10 cellular contexts compared by ENCODE assay signal in the genomic region with DNA sequence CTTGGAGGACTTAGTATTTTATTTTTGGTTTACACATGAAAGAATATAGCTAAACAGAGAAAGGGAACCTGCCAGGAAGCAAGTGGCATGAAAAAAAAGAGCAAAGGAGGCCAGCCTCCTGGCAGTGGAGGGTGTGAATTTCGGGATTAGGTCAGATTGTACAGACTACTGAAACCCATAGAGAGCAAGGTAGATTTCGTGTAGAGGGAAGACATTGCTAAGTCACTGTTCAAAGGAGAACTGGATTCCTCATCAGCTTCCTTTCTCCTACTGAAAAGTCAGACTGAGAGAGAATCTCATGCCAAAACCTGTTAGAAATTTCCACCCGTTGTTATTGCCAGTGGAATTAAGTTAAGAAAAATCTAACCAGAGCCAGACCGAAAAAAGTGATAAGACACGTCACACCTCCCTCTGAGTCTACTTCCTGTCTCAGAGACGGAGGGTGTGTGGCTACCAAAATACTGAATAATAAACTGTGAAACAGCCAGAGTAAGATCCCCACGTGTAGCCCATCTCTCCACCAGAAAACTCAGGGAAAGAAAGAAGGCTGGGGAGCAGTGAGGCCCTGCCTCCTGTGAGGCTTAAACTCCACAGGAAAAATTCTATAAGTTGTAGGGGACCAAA.
DNase-seq lines count a peak whose midpoint lies in the region; ATAC-seq and TF ChIP-seq lines count a peak whose summit lies in the region.
"Had no signal": no experiment of that assay in that cellular context is flagged by ENCODE, and none has a peak within 500 bp of the region (broad histone marks: within the 10 kb centered on the region; RNA-seq: fewer than 3 reads in every experiment).

No MANE protein-coding gene starts in this region.

- H2BK20ac ChIP-seq in IMR-90 (ENCODE audit: low read depth, low read length), result no peak overlapping the region

- WGBS in IMR-90 (ENCODE audit: extremely low coverage in 2 of 2, insufficient read length in 1 of 2), 2 experiments, result no CpG with 5 or more reads among the region's 7 CpGs
- 78% methylated on average over 7 of the region's 7 CpGs for WGBS in mesenchymal stem cell

- H3K36me3 Mint-ChIP-seq in activated T-cell treated with anti-CD3 and anti-CD28 coated beads, Interleukin-2, amount 50 U/mL, for 72 hours (ENCODE audit: insufficient read depth in 2 of 2), result no peaks in the 10 kb centered on the region

- H3K9me3 ChIP-seq in IMR-90 (ENCODE audit: control insufficient read depth, insufficient read depth, low read length), result no peaks in the 10 kb centered on the region
- no peaks in the 10 kb centered on the region for H3K9me3 ChIP-seq in mesenchymal stem cell (ENCODE audit: control insufficient read depth, low read length)

- H3K27me3 Mint-ChIP-seq in activated T-cell treated with anti-CD3 and anti-CD28 coated beads, Interleukin-2, amount 50 U/mL, for 72 hours (ENCODE audit: low read depth), result no peaks in the 10 kb centered on the region

- intact Hi-C loops in IMR-90 (cut with micrococcal nuclease), result loop anchor here (2.0 kb wide), 1 partner anchor 74 kb away; no protein-coding TSS in a partner anchor

- H3K9ac ChIP-seq in IMR-90 (ENCODE audit: low read depth, low read length), result no peak overlapping the region; the same call in 1 of the 2 replicates
- peak overlapping the region; percentile 43 for H3K9ac ChIP-seq in mesenchymal stem cell (ENCODE audit: low read length)

- BruUV-seq in IMR-90 (replicated peaks; lab: Mats Ljungman, UMichigan), result no TSS peak

- CTCF ChIA-PET in IMR-90 (lab: Yijun Ruan, JAX), result no interaction called here

- H3K56ac ChIP-seq in IMR-90 (ENCODE audit: extremely low read depth, insufficient read depth, low read length), result 0 out of 2 replicates have a peak overlapping the region, but pooled peaks have one; percentile 0

- no peak overlapping the region for H3K23ac ChIP-seq in IMR-90 (ENCODE audit: low read depth, low read length)
- H3K23ac ChIP-seq in mesenchymal stem cell (ENCODE audit: low read length in 2 of 2), result no peak overlapping the region

- H3K4me1 Mint-ChIP-seq in activated T-cell treated with anti-CD3 and anti-CD28 coated beads, Interleukin-2, amount 50 U/mL, for 72 hours (ENCODE audit: low read depth), result peaks cover 15% of the 10 kb centered on the region

- H3K4ac ChIP-seq in IMR-90 (ENCODE audit: low read depth, low read length) (0 out of 2 replicates have a peak overlapping the region, but pooled peaks have one; percentile 12), mesenchymal stem cell (ENCODE audit: low read depth in 1 of 2, low read length in 2 of 2) (no peak overlapping the region)

- H2AFZ ChIP-seq in IMR-90 (replicated peaks; ENCODE audit: low read length, poor library complexity) (peak overlapping the region; percentile 70), mesenchymal stem cell (ENCODE audit: low read depth, low read length) (no peak overlapping the region)

- POLR2A ChIA-PET in IMR-90 (lab: Charles Lee; ENCODE audit: unreplicated experiment), result no interaction called here

- H4K91ac ChIP-seq in IMR-90 (ENCODE audit: insufficient read depth, low read depth, low read length) (peak overlapping the region; percentile 5; the same call in 1 of the 2 replicates), mesenchymal stem cell (ENCODE audit: low read length) (no peak overlapping the region)

- no peak for TF ChIP-seq CTCF in IMR-90 (conservative IDR thresholded peaks at IDR 0.05; ENCODE audit: low read depth, low read length)

- H2AK9ac ChIP-seq in IMR-90 (replicated peaks; ENCODE audit: low read depth, low read length, poor library complexity), result no peak overlapping the region

- H2BK15ac ChIP-seq in IMR-90 (ENCODE audit: low read depth, low read length) (peak overlapping the region; percentile 48; the same call in 2 of the 3 replicates), mesenchymal stem cell (ENCODE audit: low read depth, poor library complexity, severe bottlenecking) (no peak overlapping the region)

- peak overlapping the region; percentile 56; the same call in 1 of the 2 replicates for H4K5ac ChIP-seq in IMR-90 (ENCODE audit: low read depth, low read length)

- H3K27ac Mint-ChIP-seq in activated T-cell treated with anti-CD3 and anti-CD28 coated beads, Interleukin-2, amount 50 U/mL, for 72 hours, result peak overlapping the region; percentile 74

- H3K9me3 Mint-ChIP-seq in activated T-cell treated with anti-CD3 and anti-CD28 coated beads, Interleukin-2, amount 50 U/mL, for 72 hours, result no peaks in the 10 kb centered on the region

- peak; percentile 70 for DNase-seq in EH (ENCODE audit: low read depth)
- peak; percentile 62 for DNase-seq in IMR-90
- peak; percentile 4 to 29 for DNase-seq in activated T-cell treated with anti-CD3 and anti-CD28 coated beads, Interleukin-2, amount 50 U/mL, for 72 hours
- DNase-seq in mesenchymal stem cell, result no peak
- no peak for DNase-seq in caudate nucleus (lab: John Stamatoyannopoulos, UW)
- DNase-seq: amygdala, NCI-H187 had no signal

- in situ Hi-C loops in IMR-90 (cut with MboI; ENCODE audit: low sequenced_read_pairs), result no loop called here

- H2AK5ac ChIP-seq in IMR-90 (ENCODE audit: low read depth, low read length) (no peak overlapping the region), mesenchymal stem cell (ENCODE audit: low read length, severe bottlenecking) (no peak overlapping the region)

- H3K18ac ChIP-seq in IMR-90 (ENCODE audit: low read depth, low read length), result peak overlapping the region; percentile 51; the same call in 1 of the 2 replicates
- H3K18ac ChIP-seq in mesenchymal stem cell (ENCODE audit: low read depth in 1 of 2, low read length in 2 of 2), result no peak overlapping the region

- peak overlapping the region; percentile 42 to 79 for H3K4me3 Mint-ChIP-seq in activated T-cell treated with anti-CD3 and anti-CD28 coated beads, Interleukin-2, amount 50 U/mL, for 72 hours

- H3K27ac ChIP-seq in IMR-90 (ENCODE audit: insufficient read depth, low read length) (no peak overlapping the region), mesenchymal stem cell (ENCODE audit: low read length, poor library complexity, severe bottlenecking) (no peak overlapping the region), caudate nucleus (ENCODE audit: low read depth, low read length) (no peak overlapping the region)

- no peaks in the 10 kb centered on the region for H3K79me1 ChIP-seq in IMR-90 (ENCODE audit: low read depth in 1 of 2, low read length in 2 of 2)
- H3K79me1 ChIP-seq in mesenchymal stem cell (replicated peaks; ENCODE audit: low read length, poor library complexity, severe bottlenecking), result no peaks in the 10 kb centered on the region

- peak; percentile 69 for ATAC-seq in IMR-90 (ENCODE audit: low read depth)
- ATAC-seq in activated T-cell treated with anti-CD3 and anti-CD28 coated beads, Interleukin-2, amount 50 U/mL, for 72 hours (replicated peaks in 1 of 2), result peak; percentile 77 to 83
- no peak for ATAC-seq in GM19023 (IDR thresholded peaks at IDR 0.05; ENCODE audit: unreplicated experiment)
- ATAC-seq in HG03432 (IDR thresholded peaks at IDR 0.05; ENCODE audit: unreplicated experiment), result no peak
- ATAC-seq in HG03135 (IDR thresholded peaks at IDR 0.05; ENCODE audit: unreplicated experiment), result no peak

- H2BK12ac ChIP-seq in mesenchymal stem cell (ENCODE audit: low read length in 2 of 2), result no peak overlapping the region

- no peak for TF ChIP-seq POLR2A in IMR-90 (IDR thresholded peaks at IDR 0.05; ENCODE audit: low read depth, low read length)

- H4K8ac ChIP-seq in IMR-90 (ENCODE audit: low read depth in 2 of 2, low read length in 2 of 2) (peak overlapping the region; percentile 7 to 31; a peak in 3 of 4 replicates), mesenchymal stem cell (ENCODE audit: low read length) (no peak overlapping the region)

- H3K4me3 ChIP-seq in IMR-90 (ENCODE audit: insufficient read depth, low read depth, low read length), result no peak overlapping the region
- H3K4me3 ChIP-seq in mesenchymal stem cell (ENCODE audit: insufficient read depth in 1 of 2, low read depth in 1 of 2, low read length in 2 of 2), result no peak overlapping the region

- TF ChIP-seq RAD21 in IMR-90 (IDR thresholded peaks at IDR 0.05; ENCODE audit: low read length), result no peak

- H2BK5ac ChIP-seq in IMR-90 (ENCODE audit: low read depth, low read length, poor library complexity, severe bottlenecking), result no peak overlapping the region
- H2BK5ac ChIP-seq in mesenchymal stem cell (ENCODE audit: low read depth, low read length, poor library complexity, severe bottlenecking), result no peak overlapping the region

- dilution Hi-C loops in IMR-90 (cut with HindIII; ENCODE audit: low sequenced_read_pairs, unreplicated experiment), result no loop called here

- H3K27me3 ChIP-seq in IMR-90 (ENCODE audit: control insufficient read depth, insufficient read depth, low read length), result no peaks in the 10 kb centered on the region
- H3K27me3 ChIP-seq in mesenchymal stem cell (ENCODE audit: control insufficient read depth in 1 of 2, insufficient read depth in 1 of 2, low read length in 2 of 2), result no peaks in the 10 kb centered on the region

- H3K36me3 ChIP-seq in IMR-90 (ENCODE audit: control insufficient read depth, insufficient read depth, low read length), result no peaks in the 10 kb centered on the region
- H3K36me3 ChIP-seq in mesenchymal stem cell (ENCODE audit: control insufficient read depth in 1 of 2, insufficient read depth in 2 of 2, low read depth in 1 of 2, low read length in 2 of 2), result no peaks in the 10 kb centered on the region

- H3K4me2 ChIP-seq in IMR-90 (ENCODE audit: low read depth, low read length), result no peak overlapping the region; the same call in 1 of the 2 replicates
- no peak overlapping the region for H3K4me2 ChIP-seq in mesenchymal stem cell (ENCODE audit: low read length, poor library complexity, severe bottlenecking)

- H3K4me1 ChIP-seq in IMR-90 (ENCODE audit: control insufficient read depth, insufficient read depth, low read length), result peaks cover 6% of the 10 kb centered on the region
- H3K4me1 ChIP-seq in mesenchymal stem cell (ENCODE audit: control insufficient read depth, insufficient read depth, low read depth, low read length), result peaks cover 5% of the 10 kb centered on the region

- H3K9me1 ChIP-seq in IMR-90 (ENCODE audit: insufficient read depth, low read length), result peaks cover 3% of the 10 kb centered on the region; the same call in 1 of the 2 replicates

- no peaks in the 10 kb centered on the region for H4K20me1 ChIP-seq in IMR-90 (ENCODE audit: insufficient read depth, low read length)

- H2BK120ac ChIP-seq in IMR-90 (ENCODE audit: low read depth, low read length) (peak overlapping the region; percentile 5), mesenchymal stem cell (ENCODE audit: low read depth, low read length) (no peak overlapping the region)

- H3K14ac ChIP-seq in IMR-90 (replicated peaks; ENCODE audit: low read depth, low read length) (0 out of 2 replicates have a peak overlapping the region, but pooled peaks have one; percentile 0), mesenchymal stem cell (ENCODE audit: low read length in 2 of 2) (no peak overlapping the region)

TF ChIP-seq in IMR-90, 13 proteins besides CTCF, POLR2A, EP300 and RAD21 (continues in another document):
- no peak for TF ChIP-seq FOS (IDR thresholded peaks at IDR 0.05; ENCODE audit: low read depth, low read length)
- TF ChIP-seq BHLHE40 (IDR thresholded peaks at IDR 0.05; ENCODE audit: low read depth, low read length), result no peak
- no peak for TF ChIP-seq CHD1 (IDR thresholded peaks at IDR 0.05; ENCODE audit: low read depth, low read length)

Comparison
In these comparisons a context has a peak if more than half of its experiments do, and no peak if none do; other contexts are left out.
1. DNase-seq: peak in EH (single experiment), IMR-90 (single experiment) and activated T-cell treated with anti-CD3 and anti-CD28 coated beads, Interleukin-2, amount 50 U/mL, for 72 hours (2 of 2); none in mesenchymal stem cell (single experiment) and caudate nucleus (0 of 61).
2. ATAC-seq: peak in IMR-90 (single experiment) and activated T-cell treated with anti-CD3 and anti-CD28 coated beads, Interleukin-2, amount 50 U/mL, for 72 hours (2 of 2); none in GM19023 (single experiment), HG03432 (single experiment) and HG03135 (single experiment).